ENCODE assay signal across 13 cellular contexts in the genomic region with DNA sequence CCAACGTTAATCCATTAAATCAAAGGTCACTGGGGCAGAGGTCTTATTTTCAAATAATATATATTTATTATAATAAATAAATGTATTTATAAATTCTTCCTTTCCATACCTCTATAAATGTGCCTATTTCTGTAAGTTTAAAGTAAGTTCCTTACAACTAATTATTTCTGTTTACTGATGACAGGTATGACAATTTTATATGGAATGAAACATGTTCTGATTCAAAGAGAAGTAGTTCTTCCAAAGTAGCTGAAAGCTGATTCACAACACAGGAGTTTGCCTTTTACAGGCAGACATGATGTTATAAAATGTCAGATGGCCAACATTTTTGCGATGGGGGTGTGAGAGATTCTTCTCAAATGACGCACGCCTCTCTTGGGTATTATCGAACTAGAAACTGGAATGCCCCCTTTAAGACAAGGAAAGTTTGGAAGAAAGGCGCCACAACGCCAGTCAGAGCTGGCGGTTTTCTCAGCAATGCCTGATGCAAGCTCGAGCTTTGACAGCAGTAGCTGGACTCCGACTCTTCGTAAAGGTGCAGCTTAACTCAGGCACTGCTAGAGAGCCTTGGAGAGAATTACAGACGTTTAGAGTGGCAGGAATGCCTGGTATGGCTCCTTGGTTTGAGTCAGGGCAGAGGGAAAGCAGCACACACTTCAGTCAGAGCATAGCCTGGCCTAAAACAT.
A peak's percentile ranks its signal among the peaks of the same experiment; 100 is the strongest.
DNase-seq lines count a peak whose midpoint lies in the region; ATAC-seq, FAIRE-seq and TF ChIP-seq lines count a peak whose summit lies in the region.
"Had no signal": no experiment of that assay in that cellular context is flagged by ENCODE, and none has a peak within 500 bp of the region (broad histone marks: within the 10 kb centered on the region; RNA-seq: fewer than 3 reads in every experiment).

No MANE protein-coding gene starts in this region.

- DNase-seq in HFF-Myc (ENCODE audit: extremely low read depth, low read depth) (peak; percentile 42), K562 (ENCODE audit: extremely low read depth in 1 of 4, low spot score in 3 of 4) (no peak), kidney (no peak), thoracic aorta (ENCODE audit: low spot score) (peak; percentile 66), NCI-H146 treated with DMSO at 0.1 percent for 48 hours (lab: John Stamatoyannopoulos, UW; ENCODE audit: unreplicated experiment) (no peak)
- DNase-seq in stimulated activated effector memory CD8-positive, alpha-beta T cell treated with anti-CD3 and anti-CD28 coated beads, Interleukin-12 subunit alpha, Interleukin-12 subunit beta, amount 100 ng/mL, for 72 hours (ENCODE audit: low spot score in 2 of 2) = no peak
- DNase-seq: DND-41; effector CD4-positive, alpha-beta T cell; NCI-H526 had no signal

- H3K9me3 Mint-ChIP-seq in stimulated activated effector memory CD8-positive, alpha-beta T cell treated with anti-CD3 and anti-CD28 coated beads, Interleukin-12 subunit alpha, Interleukin-12 subunit beta, amount 100 ng/mL, for 72 hours = no peaks in the 10 kb centered on the region
- H3K9me3 Mint-ChIP-seq: activated T-helper 1 cell treated with anti-CD3 and anti-CD28 coated beads, Interleukin-12 subunit alpha, Interleukin-12 subunit beta, Interleukin-2, Interleukin-4 antibody, amounts not matched to agents 30 ng/mL and 10 ng/mL and 1 ng/mL, durations not matched to agents 14 hours and 24 hours and 36 hours; IgD-negative memory B cell; stimulated activated naive CD8-positive, alpha-beta T cell treated with anti-CD3 and anti-CD28 coated beads, Interleukin-15, Interleukin-2, amounts not matched to agents 100 ng/mL and 50 ng/mL, for 24 hours had no signal

- peaks cover 4% of the 10 kb centered on the region; the same call in 1 of the 2 replicates for H4K20me1 ChIP-seq in K562 (replicated peaks; ENCODE audit: control insufficient read depth, insufficient read depth, low read length)

- no peaks in the 10 kb centered on the region for H3K9me3 ChIP-seq in K562 (replicated peaks; ENCODE audit: control insufficient read depth, insufficient read depth, low read depth, low read length)
- H3K9me3 ChIP-seq in kidney (ENCODE audit: control insufficient read depth in 1 of 2, low read length in 2 of 2) = no peaks in the 10 kb centered on the region
- H3K9me3 ChIP-seq in thoracic aorta = no peaks in the 10 kb centered on the region

- H3K27me3 ChIP-seq in K562 (ENCODE audit: control insufficient read depth in 2 of 2, insufficient read depth in 2 of 2, low read length in 2 of 2) (peaks cover 6 to 30% of the 10 kb centered on the region in 2 experiments; a peak in 2 of 5 replicates), thoracic aorta (replicated peaks; ENCODE audit: insufficient read depth) (no peaks in the 10 kb centered on the region)

- BruUV-seq in K562 (replicated peaks; lab: Mats Ljungman, UMichigan) = no TSS peak

- H3K4me1 Mint-ChIP-seq in stimulated activated effector memory CD8-positive, alpha-beta T cell treated with anti-CD3 and anti-CD28 coated beads, Interleukin-12 subunit alpha, Interleukin-12 subunit beta, amount 100 ng/mL, for 72 hours = no peaks in the 10 kb centered on the region
- H3K4me1 Mint-ChIP-seq: IgD-negative memory B cell had no signal

- H3K79me2 ChIP-seq in K562 (ENCODE audit: control insufficient read depth, insufficient read depth, low read length) = no peaks in the 10 kb centered on the region

- H3K4me3 Mint-ChIP-seq in stimulated activated effector memory CD8-positive, alpha-beta T cell treated with anti-CD3 and anti-CD28 coated beads, Interleukin-12 subunit alpha, Interleukin-12 subunit beta, amount 100 ng/mL, for 72 hours = no peak overlapping the region
- H3K4me3 Mint-ChIP-seq: activated T-helper 1 cell treated with anti-CD3 and anti-CD28 coated beads, Interleukin-12 subunit alpha, Interleukin-12 subunit beta, Interleukin-2, Interleukin-4 antibody, amounts not matched to agents 30 ng/mL and 10 ng/mL and 1 ng/mL, durations not matched to agents 14 hours and 24 hours and 36 hours; IgD-negative memory B cell; stimulated activated naive CD8-positive, alpha-beta T cell treated with anti-CD3 and anti-CD28 coated beads, Interleukin-15, Interleukin-2, amounts not matched to agents 100 ng/mL and 50 ng/mL, for 24 hours had no signal

- 26% methylated on average over 12 of the region's 12 CpGs for WGBS in K562 (ENCODE audit: insufficient coverage, low coverage, missing lambda C conversion rate)

- intact Hi-C loops in K562 (cut with micrococcal nuclease) (no loop called here), kidney (cut with DNase I) (no loop called here)

- H3K36me3 ChIP-seq in K562 (ENCODE audit: control insufficient read depth, insufficient read depth, low read length) = no peaks in the 10 kb centered on the region
- no peaks in the 10 kb centered on the region for H3K36me3 ChIP-seq in kidney (ENCODE audit: control insufficient read depth in 1 of 2, insufficient read depth in 2 of 2, low read length in 2 of 2)
- H3K36me3 ChIP-seq in thoracic aorta = no peaks in the 10 kb centered on the region

- POLR2A ChIA-PET in K562 (lab: Yijun Ruan, JAX) = interaction anchor here (1.0 to 2.0 kb wide), 3 partner anchors 14 to 19 kb away, joined by 4 to 10 read pairs (median 4); no protein-coding TSS in a partner anchor

- H3K36me3 Mint-ChIP-seq in stimulated activated effector memory CD8-positive, alpha-beta T cell treated with anti-CD3 and anti-CD28 coated beads, Interleukin-12 subunit alpha, Interleukin-12 subunit beta, amount 100 ng/mL, for 72 hours = no peaks in the 10 kb centered on the region

- in situ Hi-C loops in K562 (cut with MboI) = no loop called here

- H3K9me1 ChIP-seq in K562 (ENCODE audit: control insufficient read depth, insufficient read depth, low read length) = no peaks in the 10 kb centered on the region

- no peak overlapping the region for H3K27ac Mint-ChIP-seq in stimulated activated effector memory CD8-positive, alpha-beta T cell treated with anti-CD3 and anti-CD28 coated beads, Interleukin-12 subunit alpha, Interleukin-12 subunit beta, amount 100 ng/mL, for 72 hours
- H3K27ac Mint-ChIP-seq: activated T-helper 1 cell treated with anti-CD3 and anti-CD28 coated beads, Interleukin-12 subunit alpha, Interleukin-12 subunit beta, Interleukin-2, Interleukin-4 antibody, amounts not matched to agents 30 ng/mL and 10 ng/mL and 1 ng/mL, durations not matched to agents 14 hours and 24 hours and 36 hours; IgD-negative memory B cell; stimulated activated naive CD8-positive, alpha-beta T cell treated with anti-CD3 and anti-CD28 coated beads, Interleukin-15, Interleukin-2, amounts not matched to agents 100 ng/mL and 50 ng/mL, for 24 hours had no signal

- H3K4me1 ChIP-seq in K562 (replicated peaks in 1 of 2; ENCODE audit: control insufficient read depth in 2 of 2, insufficient read depth in 2 of 2, low read length in 2 of 2) (peaks cover 25 to 26% of the 10 kb centered on the region in 2 experiments; a peak in 4 of 5 replicates), kidney (ENCODE audit: control insufficient read depth in 1 of 2, insufficient read depth in 1 of 2, low read depth in 1 of 2, low read length in 2 of 2) (no peaks in the 10 kb centered on the region), thoracic aorta (ENCODE audit: control insufficient read depth in 1 of 2, low read depth in 2 of 2) (peaks cover 30 to 67% of the 10 kb centered on the region in 2 donors)

- TF ChIP-seq CTCF in HFF-Myc (IDR thresholded peaks at IDR 0.05; ENCODE audit: low read depth, low read length, missing control alignments) (no peak), K562 (IDR thresholded peaks at IDR 0.05 in 2 of 3, conservative IDR thresholded peaks at IDR 0.05 in 1 of 3; ENCODE audit: insufficient read depth in 2 of 3, low read depth in 1 of 3, low read length in 3 of 3) (no peak), kidney (IDR thresholded peaks at IDR 0.05; ENCODE audit: borderline replicate concordance, extremely low read depth, insufficient read depth) (no peak), thoracic aorta (IDR thresholded peaks at IDR 0.05) (no peak)

- CTCF ChIA-PET in K562 (lab: Yijun Ruan, JAX; ENCODE audit: low intra/inter-chr PET ratio) = no interaction called here

- TF ChIP-seq EP300 in K562 (IDR thresholded peaks at IDR 0.05; ENCODE audit: low read length) = no peak

- H3K27ac ChIP-seq in K562 (ENCODE audit: extremely low read depth, low read depth, low read length) (no peak overlapping the region), kidney (ENCODE audit: low read depth in 2 of 2, low read length in 2 of 2) (no peak overlapping the region), thoracic aorta (peak overlapping the region; percentile 93 to 95)

- H2AFZ ChIP-seq in K562 (ENCODE audit: low read depth, low read length) = no peak overlapping the region

- H3K4me2 ChIP-seq in K562 (ENCODE audit: insufficient read depth, low read length) = no peak overlapping the region; the same call in 1 of the 2 replicates

- ATAC-seq in K562 = no peak
- peak; percentile 64 for ATAC-seq in thoracic aorta (ENCODE audit: insufficient number of reproducible peaks, low FRiP score, low read depth)
- no peak for ATAC-seq in HG02852 (IDR thresholded peaks at IDR 0.05; ENCODE audit: unreplicated experiment)
- ATAC-seq in stimulated activated effector memory CD8-positive, alpha-beta T cell treated with anti-CD3 and anti-CD28 coated beads, Interleukin-12 subunit alpha, Interleukin-12 subunit beta, amount 100 ng/mL, for 72 hours = no peak

- H3K9ac ChIP-seq in K562 (ENCODE audit: insufficient read depth in 1 of 2, low read depth in 2 of 2, low read length in 2 of 2) (no peak overlapping the region), kidney (ENCODE audit: low read length in 2 of 2) (no peak overlapping the region)

- no peak for TF ChIP-seq POLR2A in K562 (conservative IDR thresholded peaks at IDR 0.05)

- no peak for TF ChIP-seq RAD21 in K562 (CRISPR knock-in tag; conservative IDR thresholded peaks at IDR 0.05 in 1 of 2, IDR thresholded peaks at IDR 0.05 in 1 of 2)

- no peak overlapping the region for H3K4me3 ChIP-seq in HFF-Myc (replicated peaks; ENCODE audit: low read depth, low read length)
- H3K4me3 ChIP-seq in K562 = no peak overlapping the region
- H3K4me3 ChIP-seq in kidney (ENCODE audit: low read length in 2 of 2) = no peak overlapping the region
- peak overlapping the region; percentile 55 for H3K4me3 ChIP-seq in thoracic aorta

- FAIRE-seq in K562 (lab: Jason Lieb, UNC) (peak; percentile 19), kidney (lab: Jason Lieb, UNC) (peak; percentile 8)

Comparison
In these comparisons a context has a peak if more than half of its experiments do, and no peak if none do; other contexts are left out.
1. DNase-seq: peak in HFF-Myc (single experiment) and thoracic aorta (single experiment); none in K562 (0 of 4), kidney (single experiment), stimulated activated effector memory CD8-positive, alpha-beta T cell treated with anti-CD3 and anti-CD28 coated beads, Interleukin-12 subunit alpha, Interleukin-12 subunit beta, amount 100 ng/mL, for 72 hours (0 of 2) and NCI-H146 treated with DMSO at 0.1 percent for 48 hours (single experiment).
2. H3K27ac ChIP-seq: peak in thoracic aorta (2 of 2); none in K562 (single experiment) and kidney (0 of 2).